ENCODE assay signal across 11 cellular contexts in genomic region chr12:99453831-99454538, GRCh38.
DNase-seq lines count a peak whose midpoint lies in the region; ATAC-seq, FAIRE-seq and TF ChIP-seq lines count a peak whose summit lies in the region.
"Had no signal": no experiment of that assay in that cellular context is flagged by ENCODE, and none has a peak within 500 bp of the region (broad histone marks: within the 10 kb centered on the region; RNA-seq: fewer than 3 reads in every experiment).

No MANE protein-coding gene starts in this region.

- H3K4me3 ChIP-seq in astrocyte (ENCODE audit: insufficient read depth, low read depth, low read length), result no peak overlapping the region
- H3K4me3 ChIP-seq: upper lobe of right lung had no signal

- H3K27ac Mint-ChIP-seq in astrocyte (ENCODE audit: unreplicated experiment), result no peak overlapping the region
- no peak overlapping the region for H3K27ac Mint-ChIP-seq in naive thymus-derived CD8-positive, alpha-beta T cell

- peaks cover 17% of the 10 kb centered on the region for H3K4me1 ChIP-seq in astrocyte (ENCODE audit: insufficient read depth, low read length)
- H3K4me1 ChIP-seq: upper lobe of right lung had no signal

- H3K36me3 Mint-ChIP-seq in astrocyte (ENCODE audit: low read depth, unreplicated experiment), result no peaks in the 10 kb centered on the region
- H3K36me3 Mint-ChIP-seq in naive thymus-derived CD8-positive, alpha-beta T cell, result no peaks in the 10 kb centered on the region

- no peak overlapping the region for H3K4me3 Mint-ChIP-seq in astrocyte (ENCODE audit: unreplicated experiment)
- no peak overlapping the region for H3K4me3 Mint-ChIP-seq in naive thymus-derived CD8-positive, alpha-beta T cell

- H3K27ac ChIP-seq in astrocyte (ENCODE audit: low read depth, low read length), result no peak overlapping the region
- H3K27ac ChIP-seq: KMS-11, upper lobe of right lung had no signal

- H3K27me3 Mint-ChIP-seq in astrocyte (ENCODE audit: low read depth, unreplicated experiment), result peaks cover 2% of the 10 kb centered on the region
- H3K27me3 Mint-ChIP-seq in naive thymus-derived CD8-positive, alpha-beta T cell, result no peaks in the 10 kb centered on the region

- TF ChIP-seq CTCF in astrocyte (IDR thresholded peaks at IDR 0.05; ENCODE audit: insufficient read depth, low read depth, low read length) (no peak), GM13977 (IDR thresholded peaks at IDR 0.05; ENCODE audit: extremely low read depth, insufficient read depth, missing control alignments) (no peak)

- no peak overlapping the region for H2AFZ ChIP-seq in astrocyte (ENCODE audit: low read depth, low read length)

- H3K4me1 Mint-ChIP-seq in astrocyte (ENCODE audit: low read depth, unreplicated experiment), result peaks cover 29% of the 10 kb centered on the region
- no peaks in the 10 kb centered on the region for H3K4me1 Mint-ChIP-seq in naive thymus-derived CD8-positive, alpha-beta T cell

- peaks cover 9% of the 10 kb centered on the region for H3K27me3 ChIP-seq in astrocyte (ENCODE audit: insufficient read depth, low read length)
- H3K27me3 ChIP-seq: upper lobe of right lung had no signal

- H3K79me2 ChIP-seq in astrocyte (ENCODE audit: insufficient read depth, low read length), result no peaks in the 10 kb centered on the region

- intact Hi-C loops in left cardiac atrium (cut with DNase I), result no loop called here

- H3K9ac ChIP-seq in astrocyte (ENCODE audit: low read length), result no peak overlapping the region
- H3K9ac ChIP-seq: KMS-11 had no signal

- no peaks in the 10 kb centered on the region for H3K36me3 ChIP-seq in astrocyte (ENCODE audit: insufficient read depth, low read length)
- H3K36me3 ChIP-seq: upper lobe of right lung had no signal

- H4K20me1 ChIP-seq in astrocyte (ENCODE audit: insufficient read depth, low read length), result no peaks in the 10 kb centered on the region

- peak; percentile 55 for ATAC-seq in GM19397 (IDR thresholded peaks at IDR 0.05; ENCODE audit: unreplicated experiment)
- peak; percentile 71 for ATAC-seq in HG03064 (IDR thresholded peaks at IDR 0.05; ENCODE audit: low read depth, unreplicated experiment)
- ATAC-seq in left cardiac atrium, result no peak
- ATAC-seq in naive thymus-derived CD8-positive, alpha-beta T cell, result no peak
- ATAC-seq: upper lobe of right lung had no signal

- in situ Hi-C loops in GM13977 (cut with MboI; ENCODE audit: low pct_unique_long_range_greater_than_20kb, low sequenced_read_pairs, unreplicated experiment), result no loop called here

- DNase-seq in AG08395 (ENCODE audit: low spot score) (peak; percentile 5), astrocyte (ENCODE audit: low read depth) (peak; percentile 26), RPMI8226 (no peak), GM13977 (ENCODE audit: low spot score) (no peak), left cardiac atrium (no peak)
- DNase-seq in naive thymus-derived CD8-positive, alpha-beta T cell, result no peak
- DNase-seq: stimulated activated CD4-positive, alpha-beta T cell treated with anti-CD3 and anti-CD28 coated beads, Interleukin-4, amount 100 ng/mL, for 24 hours; upper lobe of right lung had no signal

- FAIRE-seq in astrocyte (lab: Jason Lieb, UNC), result no peak

- peaks cover 3% of the 10 kb centered on the region for H3K9me3 Mint-ChIP-seq in astrocyte (ENCODE audit: unreplicated experiment)
- H3K9me3 Mint-ChIP-seq in naive thymus-derived CD8-positive, alpha-beta T cell, result peaks cover 0 to 35% (median 7%) of the 10 kb centered on the region in 9 donors

- H3K9me3 ChIP-seq in astrocyte (ENCODE audit: insufficient read depth, low read depth, low read length), result no peaks in the 10 kb centered on the region
- H3K9me3 ChIP-seq: upper lobe of right lung had no signal

- peak overlapping the region; percentile 37 for H3K4me2 ChIP-seq in astrocyte (ENCODE audit: low read length)
- H3K4me2 ChIP-seq: KMS-11 had no signal

- POLR2A ChIA-PET in naive thymus-derived CD8-positive, alpha-beta T cell (lab: Charles Lee), result no interaction called here

Comparison
In these comparisons a context has a peak if more than half of its experiments do, and no peak if none do; other contexts are left out.
1. DNase-seq: peak in AG08395 (single experiment) and astrocyte (single experiment); none in RPMI8226 (single experiment), GM13977 (single experiment), left cardiac atrium (single experiment) and naive thymus-derived CD8-positive, alpha-beta T cell (0 of 10).
2. ATAC-seq: peak in GM19397 (single experiment) and HG03064 (single experiment); none in left cardiac atrium (0 of 2) and naive thymus-derived CD8-positive, alpha-beta T cell (0 of 2).